ENCODE assay signal across 8 cellular contexts in the genomic region with DNA sequence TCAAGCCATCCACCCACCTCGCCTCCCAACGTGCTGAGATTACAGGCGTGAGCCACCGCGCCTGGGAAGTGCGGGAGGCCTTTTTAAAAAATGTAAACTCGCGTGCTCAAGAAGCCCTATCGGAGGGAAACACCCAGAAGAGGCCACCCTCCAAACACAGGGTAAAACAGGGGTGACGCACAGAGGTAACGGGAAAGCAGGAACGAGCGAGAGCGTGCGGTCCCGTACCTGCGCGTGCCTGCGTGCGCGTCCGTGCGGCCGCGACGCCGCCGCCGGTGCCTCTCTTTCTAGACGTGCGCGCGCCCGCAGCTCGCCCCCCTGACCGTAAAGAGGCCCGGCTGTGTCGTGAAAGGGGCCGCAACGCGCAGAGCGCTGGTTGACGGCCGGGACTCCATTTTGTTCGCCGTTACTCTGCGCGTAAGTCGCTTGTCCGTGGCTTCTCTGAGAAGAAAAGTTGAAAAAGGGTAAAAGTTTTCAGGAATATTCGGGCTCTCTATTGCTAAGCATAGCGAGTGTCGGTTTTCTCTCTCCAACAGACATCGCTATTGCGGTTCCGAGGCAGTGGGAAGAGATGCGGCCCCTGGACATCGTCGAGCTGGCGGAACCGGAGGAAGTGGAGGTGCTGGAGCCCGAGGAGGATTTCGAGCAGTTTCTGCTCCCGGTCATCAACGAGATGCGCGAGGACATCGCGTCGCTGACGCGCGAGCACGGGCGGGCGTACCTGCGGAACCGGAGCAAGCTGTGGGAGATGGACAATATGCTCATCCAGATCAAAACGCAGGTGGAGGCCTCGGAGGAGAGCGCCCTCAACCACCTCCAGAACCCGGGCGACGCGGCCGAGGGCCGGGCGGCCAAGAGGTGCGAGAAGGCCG. TPM values are rescaled to one million over a fixed set of nuclear protein-coding genes. Genes with fewer than 3 reads are reported as not detected.
DNase-seq lines count a peak whose midpoint lies in the region; TF ChIP-seq lines count a peak whose summit lies in the region.

Gene MRFAP1 (plus strand): TSS at position 394 of the 872 bp plus-strand sequence. CDS start 178 bp downstream, at position 572.

- peak within 1 kb of the TSS; percentile 96 for H3K27ac ChIP-seq in effector memory CD4-positive, alpha-beta T cell (ENCODE audit: insufficient read depth, low read length, poor library complexity, severe bottlenecking)

- H3K4me3 ChIP-seq in effector memory CD4-positive, alpha-beta T cell (ENCODE audit: insufficient read depth, low read depth, low read length, poor library complexity, severe bottlenecking), result peak within 1 kb of the TSS; percentile 93

- peaks cover 17% of the 10 kb centered on the region for H3K36me3 ChIP-seq in effector memory CD4-positive, alpha-beta T cell (ENCODE audit: control insufficient read depth, insufficient read depth, low read length)

- no peaks in the 10 kb centered on the region for H3K9me3 ChIP-seq in effector memory CD4-positive, alpha-beta T cell (ENCODE audit: control insufficient read depth, low read length)

- TF ChIP-seq CTCF in GM20000 (IDR thresholded peaks at IDR 0.05; ENCODE audit: extremely low read depth, missing control alignments), result no peak

- DNase-seq in CMK (ENCODE audit: low read depth) (peak; percentile 93), GM20000 (ENCODE audit: low spot score) (peak; percentile 94), HT-29 (ENCODE audit: low spot score) (peak; percentile 94), medulla oblongata (ENCODE audit: extremely low spot score) (peak; percentile 94)
- DNase-seq in NK-92 treated with Interleukin-12 subunit alpha and Interleukin-12 subunit beta, amount 100 ng/mL, for 24 hours (lab: John Stamatoyannopoulos, UW), result peak; percentile 86
- peak; percentile 95 for DNase-seq in activated CD8-positive, alpha-beta memory T cell treated with anti-CD3 and anti-CD28 coated beads for 24 hours
- DNase-seq in effector memory CD4-positive, alpha-beta T cell, result peak; percentile 87 to 92 (median 90)
- peak; percentile 82 to 90 (median 85) for DNase-seq in stimulated activated CD4-positive, alpha-beta T cell treated with anti-CD3 and anti-CD28 coated beads, TNF-alpha, amount 100 ng/mL, for 48 hours (ENCODE audit: low read depth in 3 of 3)

- H3K27me3 ChIP-seq in effector memory CD4-positive, alpha-beta T cell (replicated peaks; ENCODE audit: control insufficient read depth, insufficient read depth, low read length, poor library complexity, severe bottlenecking), result no peaks in the 10 kb centered on the region

- H3K4me1 ChIP-seq in effector memory CD4-positive, alpha-beta T cell (ENCODE audit: control insufficient read depth, insufficient read depth, low read length, poor library complexity, severe bottlenecking), result peaks cover 12% of the 10 kb centered on the region

RNA-seq across cellular contexts. Expression of gene MRFAP1, which starts in this region (rescaled TPM):
- total RNA-seq in HT-29 (2014; rRNA removed; shearing (Covaris generic)), result 92.4 and 106 TPM in 2 replicates

Comparison
In these comparisons a context has a peak if more than half of its experiments do, and no peak if none do; other contexts are left out.
1. Peak in every context shown above with its lines: DNase-seq, H3K4me3 ChIP-seq and H3K27ac ChIP-seq.